15 cellular contexts compared by ENCODE assay signal in genomic region chr12:14171111-14171510, GRCh38.
A peak's percentile ranks its signal among the peaks of the same experiment; 100 is the strongest.
DNase-seq lines count a peak whose midpoint lies in the region; ATAC-seq lines count a peak whose summit lies in the region.
"Had no signal": no experiment of that assay in that cellular context is flagged by ENCODE, and none has a peak within 500 bp of the region (broad histone marks: within the 10 kb centered on the region; RNA-seq: fewer than 3 reads in every experiment).

No MANE protein-coding gene starts in this region.

- H3K9me3 Mint-ChIP-seq in naive thymus-derived CD8-positive, alpha-beta T cell = no peaks in the 10 kb centered on the region
- H3K9me3 Mint-ChIP-seq in activated CD4-positive, alpha-beta T cell treated with anti-CD3 and anti-CD28 coated beads for 36 hours (ENCODE audit: low read depth) = no peaks in the 10 kb centered on the region
- H3K9me3 Mint-ChIP-seq in activated CD8-positive, alpha-beta T cell treated with anti-CD3 and anti-CD28 coated beads, Interleukin-2, amount 10 ng/mL, durations not matched to agents 7 days and 5 days (ENCODE audit: insufficient read depth) = no peaks in the 10 kb centered on the region
- H3K9me3 Mint-ChIP-seq: activated naive CD4-positive, alpha-beta T cell treated with anti-CD3 and anti-CD28 coated beads, Interleukin-2, amount 50 U/mL, for 24 hours had no signal

- intact Hi-C loops in activated CD4-positive, alpha-beta T cell treated with anti-CD3 and anti-CD28 coated beads for 36 hours (cut with DNase I, micrococcal nuclease) = no loop called here

- POLR2A ChIA-PET in naive thymus-derived CD8-positive, alpha-beta T cell (lab: Charles Lee) = interaction anchor here (0.6 kb wide), 1 partner anchor 35 kb away, joined by 3 read pairs; no protein-coding TSS in a partner anchor
- POLR2A ChIA-PET in activated CD4-positive, alpha-beta T cell treated with anti-CD3 and anti-CD28 coated beads for 36 hours (lab: Charles Lee) = no interaction called here
- POLR2A ChIA-PET in activated CD8-positive, alpha-beta T cell treated with anti-CD3 and anti-CD28 coated beads, Interleukin-2, amount 10 ng/mL, durations not matched to agents 7 days and 5 days (lab: Charles Lee) = no interaction called here

- CTCF ChIA-PET in activated CD4-positive, alpha-beta T cell treated with anti-CD3 and anti-CD28 coated beads for 36 hours (lab: Charles Lee) = interaction anchor here (0.7 to 1.2 kb wide), 3 partner anchors 13 to 663 kb away, joined by 4 read pairs; no protein-coding TSS in a partner anchor
- CTCF ChIA-PET in activated CD8-positive, alpha-beta T cell treated with anti-CD3 and anti-CD28 coated beads, Interleukin-2, amount 10 ng/mL, durations not matched to agents 7 days and 5 days (lab: Charles Lee) = interaction anchor here (1.2 kb wide), 1 partner anchor 15 kb away, joined by 3 read pairs; no protein-coding TSS in a partner anchor

- no peak overlapping the region for H3K4me3 Mint-ChIP-seq in naive thymus-derived CD8-positive, alpha-beta T cell
- no peak overlapping the region for H3K4me3 Mint-ChIP-seq in activated CD4-positive, alpha-beta T cell treated with anti-CD3 and anti-CD28 coated beads for 36 hours
- no peak overlapping the region for H3K4me3 Mint-ChIP-seq in activated CD8-positive, alpha-beta T cell treated with anti-CD3 and anti-CD28 coated beads, Interleukin-2, amount 10 ng/mL, durations not matched to agents 7 days and 5 days
- H3K4me3 Mint-ChIP-seq: activated naive CD4-positive, alpha-beta T cell treated with anti-CD3 and anti-CD28 coated beads, Interleukin-2, amount 50 U/mL, for 24 hours had no signal

- no peaks in the 10 kb centered on the region for H3K36me3 Mint-ChIP-seq in naive thymus-derived CD8-positive, alpha-beta T cell
- no peaks in the 10 kb centered on the region for H3K36me3 Mint-ChIP-seq in activated CD4-positive, alpha-beta T cell treated with anti-CD3 and anti-CD28 coated beads for 36 hours (ENCODE audit: low read depth)
- H3K36me3 Mint-ChIP-seq in activated CD8-positive, alpha-beta T cell treated with anti-CD3 and anti-CD28 coated beads, Interleukin-2, amount 10 ng/mL, durations not matched to agents 7 days and 5 days (ENCODE audit: low read depth) = no peaks in the 10 kb centered on the region
- H3K36me3 Mint-ChIP-seq: activated naive CD4-positive, alpha-beta T cell treated with anti-CD3 and anti-CD28 coated beads, Interleukin-2, amount 50 U/mL, for 24 hours had no signal

- peaks cover 0 to 6% (median 4%) of the 10 kb centered on the region in 4 donors for H3K4me1 Mint-ChIP-seq in naive thymus-derived CD8-positive, alpha-beta T cell
- H3K4me1 Mint-ChIP-seq in activated CD4-positive, alpha-beta T cell treated with anti-CD3 and anti-CD28 coated beads for 36 hours = no peaks in the 10 kb centered on the region
- H3K4me1 Mint-ChIP-seq in activated CD8-positive, alpha-beta T cell treated with anti-CD3 and anti-CD28 coated beads, Interleukin-2, amount 10 ng/mL, durations not matched to agents 7 days and 5 days (ENCODE audit: low read depth) = no peaks in the 10 kb centered on the region
- H3K4me1 Mint-ChIP-seq: activated naive CD4-positive, alpha-beta T cell treated with anti-CD3 and anti-CD28 coated beads, Interleukin-2, amount 50 U/mL, for 24 hours had no signal

- peak; percentile 91 for ATAC-seq in GM19043 (IDR thresholded peaks at IDR 0.05; ENCODE audit: low read depth, unreplicated experiment)
- peak; percentile 66 for ATAC-seq in HG02610 (IDR thresholded peaks at IDR 0.05; ENCODE audit: unreplicated experiment)
- peak; percentile 87 for ATAC-seq in HG03520 (IDR thresholded peaks at IDR 0.05; ENCODE audit: unreplicated experiment)
- no peak for ATAC-seq in naive thymus-derived CD8-positive, alpha-beta T cell
- ATAC-seq in activated CD4-positive, alpha-beta T cell treated with anti-CD3 and anti-CD28 coated beads for 36 hours = no peak
- ATAC-seq in activated CD8-positive, alpha-beta T cell treated with anti-CD3 and anti-CD28 coated beads, Interleukin-2, amount 10 ng/mL, durations not matched to agents 7 days and 5 days = no peak
- ATAC-seq: gastroesophageal sphincter, left lobe of liver had no signal

- H3K27me3 Mint-ChIP-seq in naive thymus-derived CD8-positive, alpha-beta T cell = peaks cover 3 to 13% (median 9%) of the 10 kb centered on the region in 5 donors
- H3K27me3 Mint-ChIP-seq in activated CD4-positive, alpha-beta T cell treated with anti-CD3 and anti-CD28 coated beads for 36 hours = peaks cover 12% of the 10 kb centered on the region
- H3K27me3 Mint-ChIP-seq in activated CD8-positive, alpha-beta T cell treated with anti-CD3 and anti-CD28 coated beads, Interleukin-2, amount 10 ng/mL, durations not matched to agents 7 days and 5 days (ENCODE audit: low read depth) = peaks cover 2% of the 10 kb centered on the region

- no peak overlapping the region for H3K27ac Mint-ChIP-seq in naive thymus-derived CD8-positive, alpha-beta T cell
- H3K27ac Mint-ChIP-seq in activated CD4-positive, alpha-beta T cell treated with anti-CD3 and anti-CD28 coated beads for 36 hours = no peak overlapping the region
- H3K27ac Mint-ChIP-seq in activated CD8-positive, alpha-beta T cell treated with anti-CD3 and anti-CD28 coated beads, Interleukin-2, amount 10 ng/mL, durations not matched to agents 7 days and 5 days = no peak overlapping the region
- H3K27ac Mint-ChIP-seq: activated naive CD4-positive, alpha-beta T cell treated with anti-CD3 and anti-CD28 coated beads, Interleukin-2, amount 50 U/mL, for 24 hours had no signal

- DNase-seq in naive thymus-derived CD8-positive, alpha-beta T cell = no peak
- no peak for DNase-seq in activated CD4-positive, alpha-beta T cell treated with anti-CD3 and anti-CD28 coated beads for 36 hours
- DNase-seq in kidney tubule cell (ENCODE audit: low spot score) = no peak
- DNase-seq in activated CD8-positive, alpha-beta T cell treated with anti-CD3 and anti-CD28 coated beads, Interleukin-2, amount 10 ng/mL, durations not matched to agents 7 days and 5 days = no peak
- DNase-seq: activated CD4-positive, alpha-beta T cell treated with anti-CD3 and anti-CD28 coated beads for 48 hours; IMR-90; NCI-H2171 treated with DMSO at 0.1 percent for 48 hours; SJCRH30; stimulated activated naive CD4-positive, alpha-beta T cell had no signal

Comparison
In these comparisons a context has a peak if more than half of its experiments do, and no peak if none do; other contexts are left out.
1. ATAC-seq: peak in GM19043 (single experiment), HG02610 (single experiment) and HG03520 (single experiment); none in naive thymus-derived CD8-positive, alpha-beta T cell (0 of 2), activated CD4-positive, alpha-beta T cell treated with anti-CD3 and anti-CD28 coated beads for 36 hours (single experiment) and activated CD8-positive, alpha-beta T cell treated with anti-CD3 and anti-CD28 coated beads, Interleukin-2, amount 10 ng/mL, durations not matched to agents 7 days and 5 days (single experiment).